In genomic region chr4:138238521-138239292, GRCh38 we compare ENCODE assay signal across 1 cellular context.
TF ChIP-seq lines count a peak whose summit lies in the region.

No MANE protein-coding gene starts in this region.

TF ChIP-seq in K562, 482 proteins besides CTCF, POLR2A, EP300 and RAD21 (continued from another document):
- TF ChIP-seq MGA (IDR thresholded peaks at IDR 0.05) = no peak
- no peak for TF ChIP-seq MYC (IDR thresholded peaks at IDR 0.05; ENCODE audit: low read depth, low read length)
- TF ChIP-seq MYC (CRISPR knock-in tag; IDR thresholded peaks at IDR 0.05; ENCODE audit: borderline replicate concordance, low read depth) = no peak
- TF ChIP-seq NFRKB (IDR thresholded peaks at IDR 0.05; ENCODE audit: low read depth) = no peak
- no peak for TF ChIP-seq FOXK1 (CRISPR knock-in tag; IDR thresholded peaks at IDR 0.05; ENCODE audit: borderline replicate concordance)
- no peak for TF ChIP-seq MAFK (IDR thresholded peaks at IDR 0.05; ENCODE audit: low read length)
